ENCODE assay signal across 8 cellular contexts in the genomic region with DNA sequence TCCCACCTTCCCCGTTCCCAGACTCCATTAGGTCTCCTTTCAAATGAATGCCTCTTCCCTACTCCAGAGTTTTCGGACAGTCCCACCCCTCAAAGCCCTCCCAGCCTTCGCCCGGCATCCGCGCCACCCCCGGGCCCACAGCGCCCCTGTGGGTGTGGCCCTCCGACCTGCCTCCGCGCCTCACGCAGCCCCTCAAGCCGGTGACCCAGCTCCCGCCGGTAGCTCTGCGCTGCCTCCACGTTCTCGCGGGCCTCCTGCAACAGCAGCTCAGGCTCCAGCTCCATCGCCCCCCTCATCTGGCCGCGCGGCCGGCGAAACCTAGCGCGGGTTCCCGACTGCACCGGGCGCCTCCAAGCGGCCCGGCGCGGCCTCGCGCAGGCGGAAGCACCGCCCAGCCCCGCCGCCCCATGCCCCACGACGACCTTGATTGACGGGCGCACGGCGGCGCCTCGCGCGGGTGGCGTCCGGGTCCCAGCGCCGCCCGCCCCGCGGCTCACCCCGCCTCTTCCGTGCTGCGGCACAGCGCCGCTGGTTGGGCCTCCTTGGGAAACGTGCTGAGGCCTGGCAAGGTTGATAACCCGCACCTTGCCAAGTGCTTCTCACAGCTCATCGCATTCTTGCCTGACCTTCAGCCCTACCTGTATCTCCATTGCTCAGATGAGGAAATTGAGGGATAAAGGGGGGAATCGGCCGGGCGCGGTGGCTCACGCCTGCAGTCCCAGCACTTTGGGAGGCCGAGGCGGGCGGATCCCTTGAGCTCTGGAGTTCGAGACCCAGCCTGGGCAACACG. TPM values are rescaled to one million over a fixed set of nuclear protein-coding genes. Genes with fewer than 3 reads are reported as not detected.
DNase-seq lines count a peak whose midpoint lies in the region; ATAC-seq and TF ChIP-seq lines count a peak whose summit lies in the region.

A gene with protein sequence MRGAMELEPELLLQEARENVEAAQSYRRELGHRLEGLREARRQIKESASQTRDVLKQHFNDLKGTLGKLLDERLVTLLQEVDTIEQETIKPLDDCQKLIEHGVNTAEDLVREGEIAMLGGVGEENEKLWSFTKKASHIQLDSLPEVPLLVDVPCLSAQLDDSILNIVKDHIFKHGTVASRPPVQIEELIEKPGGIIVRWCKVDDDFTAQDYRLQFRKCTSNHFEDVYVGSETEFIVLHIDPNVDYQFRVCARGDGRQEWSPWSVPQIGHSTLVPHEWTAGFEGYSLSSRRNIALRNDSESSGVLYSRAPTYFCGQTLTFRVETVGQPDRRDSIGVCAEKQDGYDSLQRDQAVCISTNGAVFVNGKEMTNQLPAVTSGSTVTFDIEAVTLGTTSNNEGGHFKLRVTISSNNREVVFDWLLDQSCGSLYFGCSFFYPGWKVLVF (minus strand): TSS at position 337 of the 790 bp plus-strand sequence. CDS start 41 bp downstream, at position 296.

- H3K27me3 ChIP-seq in left lung, result no peaks in the 10 kb centered on the region

- peaks cover 41% of the 10 kb centered on the region for H3K4me1 Mint-ChIP-seq in activated CD4-positive, alpha-beta T cell treated with anti-CD3 and anti-CD28 coated beads, Interleukin-2, amount 10 ng/mL, durations not matched to agents 7 days and 5 days

- CTCF ChIA-PET in activated CD4-positive, alpha-beta T cell treated with anti-CD3 and anti-CD28 coated beads, Interleukin-2, amount 10 ng/mL, durations not matched to agents 7 days and 5 days (lab: Charles Lee), result interaction anchor here (0.7 to 4.3 kb wide), 15 partner anchors 8 to 515 kb away, joined by 3 to 39 read pairs (median 4); a partner anchor contains a TSS

- peak within 1 kb of the TSS; percentile 84 to 91 for H3K27ac ChIP-seq in left lung

- no peaks in the 10 kb centered on the region for H3K27me3 Mint-ChIP-seq in activated CD4-positive, alpha-beta T cell treated with anti-CD3 and anti-CD28 coated beads, Interleukin-2, amount 10 ng/mL, durations not matched to agents 7 days and 5 days

- H3K4me1 ChIP-seq in left lung, result peaks cover 4 to 58% of the 10 kb centered on the region in 2 donors

- H3K4me3 ChIP-seq in left lung, result peak within 1 kb of the TSS; percentile 80 to 86

- H3K36me3 ChIP-seq in left lung, result no peaks in the 10 kb centered on the region

- peak within 1 kb of the TSS; percentile 93 for H3K27ac Mint-ChIP-seq in activated CD4-positive, alpha-beta T cell treated with anti-CD3 and anti-CD28 coated beads, Interleukin-2, amount 10 ng/mL, durations not matched to agents 7 days and 5 days

- peak; percentile 83 for ATAC-seq in GM19328 (IDR thresholded peaks at IDR 0.05; ENCODE audit: unreplicated experiment)
- peak; percentile 69 for ATAC-seq in HG03520 (IDR thresholded peaks at IDR 0.05; ENCODE audit: unreplicated experiment)
- peak; percentile 99 for ATAC-seq in left lung

- intact Hi-C loops in left lung (cut with DNase I), result no loop called here

- peaks cover 20% of the 10 kb centered on the region for H3K36me3 Mint-ChIP-seq in activated CD4-positive, alpha-beta T cell treated with anti-CD3 and anti-CD28 coated beads, Interleukin-2, amount 10 ng/mL, durations not matched to agents 7 days and 5 days (ENCODE audit: low read depth)

- POLR2A ChIA-PET in activated CD4-positive, alpha-beta T cell treated with anti-CD3 and anti-CD28 coated beads, Interleukin-2, amount 10 ng/mL, durations not matched to agents 7 days and 5 days (lab: Charles Lee), result interaction anchor here (0.6 to 0.8 kb wide), 2 partner anchors 15 to 18 kb away, joined by 3 read pairs; no protein-coding TSS in a partner anchor

- DNase-seq in C1 segment of cervical spinal cord (lab: John Stamatoyannopoulos, UW) (peak; percentile 8 to 91 (median 76)), NCI-H526 treated with DMSO at 0.1 percent for 48 hours (lab: John Stamatoyannopoulos, UW) (peak; percentile 92), dedifferentiated amniotic fluid mesenchymal stem cell (ENCODE audit: extremely low spot score) (peak; percentile 78), left lung (peak; percentile 91 to 99)
- peak; percentile 90 for DNase-seq in activated CD4-positive, alpha-beta T cell treated with anti-CD3 and anti-CD28 coated beads, Interleukin-2, amount 10 ng/mL, durations not matched to agents 7 days and 5 days
- peak; percentile 83 for DNase-seq in stimulated activated CD4-positive, alpha-beta T cell treated with anti-CD3 and anti-CD28 coated beads, Interleukin-2, amount 100 ng/mL, for 4 hours (ENCODE audit: low read depth)

- TF ChIP-seq CTCF in left lung (IDR thresholded peaks at IDR 0.05), result peak; percentile 41 to 69

- no peaks in the 10 kb centered on the region for H3K9me3 Mint-ChIP-seq in activated CD4-positive, alpha-beta T cell treated with anti-CD3 and anti-CD28 coated beads, Interleukin-2, amount 10 ng/mL, durations not matched to agents 7 days and 5 days

- no peaks in the 10 kb centered on the region for H3K9me3 ChIP-seq in left lung

- H3K4me3 Mint-ChIP-seq in activated CD4-positive, alpha-beta T cell treated with anti-CD3 and anti-CD28 coated beads, Interleukin-2, amount 10 ng/mL, durations not matched to agents 7 days and 5 days, result peak within 1 kb of the TSS; percentile 94

RNA-seq across cellular contexts. Expression of the gene that starts here (rescaled TPM):
- total RNA-seq in activated CD4-positive, alpha-beta T cell treated with anti-CD3 and anti-CD28 coated beads, Interleukin-2, amount 10 ng/mL, durations not matched to agents 7 days and 5 days, result 10 to 100 TPM; 68.6 to 68.8 TPM
- 10 to 100 TPM; 13.1 to 26.4 TPM for total RNA-seq in left lung

Comparison
In these comparisons a context has a peak if more than half of its experiments do, and no peak if none do; other contexts are left out.
1. Peak in every context shown above with its lines: DNase-seq, ATAC-seq, H3K4me3 ChIP-seq and H3K27ac ChIP-seq.